Comparison of ENCODE assay signal across 8 cellular contexts in genomic region chr1:201954263-201955008, GRCh38. TPM values are rescaled to one million over a fixed set of nuclear protein-coding genes. Genes with fewer than 3 reads are reported as not detected.
DNase-seq lines count a peak whose midpoint lies in the region; ATAC-seq and TF ChIP-seq lines count a peak whose summit lies in the region.

No MANE protein-coding gene starts in this region.

- TF ChIP-seq POLR2A in spleen (IDR thresholded peaks at IDR 0.05), result no peak

- no peaks in the 10 kb centered on the region for H3K9me2 ChIP-seq in GM23338 (ENCODE audit: insufficient read depth)

- peaks cover 8% of the 10 kb centered on the region; the same call in 1 of the 2 replicates for H3K4me1 ChIP-seq in GM23338 (ENCODE audit: insufficient read depth)
- H3K4me1 ChIP-seq in heart right ventricle, result peaks cover 3 to 27% (median 16%) of the 10 kb centered on the region in 9 donors
- peaks cover 12 to 27% (median 20%) of the 10 kb centered on the region in 6 donors for H3K4me1 ChIP-seq in spleen

- H3K9me3 Mint-ChIP-seq in GM23338, result no peaks in the 10 kb centered on the region
- H3K9me3 Mint-ChIP-seq in activated CD4-positive, alpha-beta memory T cell treated with anti-CD3 and anti-CD28 coated beads, Interleukin-2, amount 10 ng/mL, durations not matched to agents 7 days and 5 days, result no peaks in the 10 kb centered on the region

- peaks cover 24% of the 10 kb centered on the region for H4K20me1 ChIP-seq in GM23338 (replicated peaks; ENCODE audit: insufficient read depth)

- H3K79me2 ChIP-seq in GM23338 (replicated peaks; ENCODE audit: insufficient read depth), result peaks cover 45% of the 10 kb centered on the region

- H3K4me3 Mint-ChIP-seq in GM23338, result peak overlapping the region; percentile 97
- H3K4me3 Mint-ChIP-seq in activated CD4-positive, alpha-beta memory T cell treated with anti-CD3 and anti-CD28 coated beads, Interleukin-2, amount 10 ng/mL, durations not matched to agents 7 days and 5 days, result peak overlapping the region; percentile 95

- H3K4me3 ChIP-seq in GM23338 (peak overlapping the region; percentile 97), heart right ventricle (peak overlapping the region; percentile 21 to 94 (median 82)), spleen (peak overlapping the region; percentile 69 to 97 (median 88))

- POLR2A ChIA-PET in activated CD4-positive, alpha-beta memory T cell treated with anti-CD3 and anti-CD28 coated beads, Interleukin-2, amount 10 ng/mL, durations not matched to agents 7 days and 5 days (lab: Charles Lee), result interaction anchor here (0.6 to 2.6 kb wide), 16 partner anchors 8 to 1810 kb away, joined by 3 to 15 read pairs (median 3); partner anchors contain the start of genes DDX59, IPO9, LMOD1 and PPP1R12B

- no peaks in the 10 kb centered on the region; the same call in 1 of the 2 replicates for H3F3A ChIP-seq in GM23338 (replicated peaks; ENCODE audit: low read depth)

- CTCF ChIA-PET in activated CD4-positive, alpha-beta memory T cell treated with anti-CD3 and anti-CD28 coated beads, Interleukin-2, amount 10 ng/mL, durations not matched to agents 7 days and 5 days (lab: Charles Lee), result interaction anchor here (1.1 to 3.4 kb wide), 4 partner anchors 45 to 76 kb away, joined by 3 to 23 read pairs (median 4); no protein-coding TSS in a partner anchor

- H3K4me1 Mint-ChIP-seq in GM23338, result peaks cover 7% of the 10 kb centered on the region; the same call in 2 of the 3 replicates
- peaks cover 26% of the 10 kb centered on the region for H3K4me1 Mint-ChIP-seq in activated CD4-positive, alpha-beta memory T cell treated with anti-CD3 and anti-CD28 coated beads, Interleukin-2, amount 10 ng/mL, durations not matched to agents 7 days and 5 days

- peak overlapping the region; percentile 80 for H2AFZ ChIP-seq in GM23338

- H3K27me3 ChIP-seq in GM23338 (ENCODE audit: insufficient read depth) (no peaks in the 10 kb centered on the region), heart right ventricle (no peaks in the 10 kb centered on the region), spleen (replicated peaks in 1 of 7) (no peaks in the 10 kb centered on the region)

- peaks cover 23% of the 10 kb centered on the region for H3K36me3 ChIP-seq in GM23338 (ENCODE audit: insufficient read depth)
- H3K36me3 ChIP-seq in heart right ventricle, result peaks cover 0 to 27% (median 17%) of the 10 kb centered on the region in 9 donors
- H3K36me3 ChIP-seq in spleen, result peaks cover 5 to 25% (median 22%) of the 10 kb centered on the region in 6 donors

- H3K36me3 Mint-ChIP-seq in GM23338 (ENCODE audit: low read depth), result peaks cover 27% of the 10 kb centered on the region
- H3K36me3 Mint-ChIP-seq in activated CD4-positive, alpha-beta memory T cell treated with anti-CD3 and anti-CD28 coated beads, Interleukin-2, amount 10 ng/mL, durations not matched to agents 7 days and 5 days (ENCODE audit: low read depth), result peaks cover 21% of the 10 kb centered on the region

- TF ChIP-seq CTCF in GM23338 (conservative IDR thresholded peaks at IDR 0.05; ENCODE audit: low read depth in 2 of 2), result no peak
- TF ChIP-seq CTCF in heart right ventricle (IDR thresholded peaks at IDR 0.05), result no peak
- TF ChIP-seq CTCF in spleen (IDR thresholded peaks at IDR 0.05 in 8 of 11, conservative IDR thresholded peaks at IDR 0.05 in 3 of 11), result no peak

- H3K27me3 Mint-ChIP-seq in GM23338 (ENCODE audit: insufficient read depth, low read depth, poor library complexity), result peaks cover 4% of the 10 kb centered on the region
- H3K27me3 Mint-ChIP-seq in activated CD4-positive, alpha-beta memory T cell treated with anti-CD3 and anti-CD28 coated beads, Interleukin-2, amount 10 ng/mL, durations not matched to agents 7 days and 5 days, result no peaks in the 10 kb centered on the region

- ATAC-seq in GM23338 (peak; percentile 7), heart right ventricle (peak in 3 of 8 donors; percentile 2 to 15 (median 7)), GM18517 (IDR thresholded peaks at IDR 0.05; ENCODE audit: unreplicated experiment) (no peak), HG02763 (IDR thresholded peaks at IDR 0.05; ENCODE audit: unreplicated experiment) (no peak), HG02938 (IDR thresholded peaks at IDR 0.05; ENCODE audit: unreplicated experiment) (no peak)

- H3K27ac Mint-ChIP-seq in GM23338, result peak overlapping the region; percentile 98
- H3K27ac Mint-ChIP-seq in activated CD4-positive, alpha-beta memory T cell treated with anti-CD3 and anti-CD28 coated beads, Interleukin-2, amount 10 ng/mL, durations not matched to agents 7 days and 5 days, result peak overlapping the region; percentile 93

- no peaks in the 10 kb centered on the region for H3K9me3 ChIP-seq in heart right ventricle
- H3K9me3 ChIP-seq in spleen, result no peaks in the 10 kb centered on the region

- H3K4me2 ChIP-seq in GM23338, result peak overlapping the region; percentile 86

- no peak for DNase-seq in GM23338 (ENCODE audit: low spot score)
- peak; percentile 26 for DNase-seq in activated CD4-positive, alpha-beta memory T cell treated with anti-CD3 and anti-CD28 coated beads, Interleukin-2, amount 10 ng/mL, durations not matched to agents 7 days and 5 days
- no peak for DNase-seq in heart right ventricle
- DNase-seq in spleen, result no peak
- no peak for DNase-seq in putamen (ENCODE audit: low spot score)

- H3K27ac ChIP-seq in GM23338 (ENCODE audit: low read depth) (peak overlapping the region; percentile 95), heart right ventricle (peak overlapping the region; percentile 30 to 91 (median 84)), spleen (peak overlapping the region; percentile 83 to 90 (median 87))

- WGBS in heart right ventricle, 2 donors, result 55% methylated on average over 24 of the region's 24 CpGs
- 54 to 57% (median 56%) methylated on average over 24 of the region's 24 CpGs for WGBS in spleen, 5 donors

- intact Hi-C loops in heart right ventricle (cut with DNase I), result loop anchor here in 3 of 10 donors (5.0 kb wide), 3 partner anchors 42 to 77 kb away; no protein-coding TSS in a partner anchor
- intact Hi-C loops in spleen (cut with DNase I; ENCODE audit: low total_unique reads), result no loop called here

RNA-seq across cellular contexts. Expression of gene TIMM17A, which starts 0.9 kb away (rescaled TPM):
- total RNA-seq in GM23338 (2014; rRNA removed; shearing (Covaris generic)), result 38.5 and 45.9 TPM in 2 replicates
- polyA plus RNA-seq in GM23338 (2016; fragmentation: Nextera tagmentation; extraction: Ambion mirVana) (53.4 and 60.0 TPM in 2 replicates), heart right ventricle (100 to 1,000 TPM in 1 of 2 donors, 10 to 100 TPM in 1; 49.7 to 105 TPM), spleen (10 to 100 TPM; 30.1 to 38.3 (median 30.6) TPM)
- 10 to 100 TPM; 42.5 to 44.8 TPM for total RNA-seq in activated CD4-positive, alpha-beta memory T cell treated with anti-CD3 and anti-CD28 coated beads, Interleukin-2, amount 10 ng/mL, durations not matched to agents 7 days and 5 days
- total RNA-seq in heart right ventricle (100 to 1,000 TPM in 2 of 10 donors, 10 to 100 TPM in 8; 71.1 to 113 (median 88.9) TPM), spleen (10 to 100 TPM; 20.8 to 31.7 (median 28.1) TPM)

RNA-seq across cellular contexts. Expression of gene LMOD1, which starts 8.1 kb away (rescaled TPM):
- 0.82 and 1.7 TPM in 2 replicates for total RNA-seq in GM23338 (2014; rRNA removed; shearing (Covaris generic))
- polyA plus RNA-seq in GM23338 (2016; fragmentation: Nextera tagmentation; extraction: Ambion mirVana) (0.74 and 1.0 TPM in 2 replicates), heart right ventricle (10 to 100 TPM in 1 of 2 donors, 1 to 10 TPM in 1; 9.9 to 22.7 TPM), spleen (10 to 100 TPM in 1 of 3 donors, 1 to 10 TPM in 2; 4.2 to 11.5 (median 7.6) TPM)
- not detected for total RNA-seq in activated CD4-positive, alpha-beta memory T cell treated with anti-CD3 and anti-CD28 coated beads, Interleukin-2, amount 10 ng/mL, durations not matched to agents 7 days and 5 days
- total RNA-seq in heart right ventricle (10 to 100 TPM in 4 of 10 donors, 1 to 10 TPM in 6; 3.6 to 15.2 (median 9.6) TPM), spleen (10 to 100 TPM; 10.2 to 21.0 (median 12.5) TPM)

RNA-seq across cellular contexts. Expression of gene RNPEP, which starts 28.0 kb away (rescaled TPM):
- 61.6 and 80.3 TPM in 2 replicates for total RNA-seq in GM23338 (2014; rRNA removed; shearing (Covaris generic))
- polyA plus RNA-seq in GM23338 (2016; fragmentation: Nextera tagmentation; extraction: Ambion mirVana) (32.1 and 35.0 TPM in 2 replicates), heart right ventricle (10 to 100 TPM; 13.8 to 24.0 TPM), spleen (10 to 100 TPM; 24.8 to 46.2 (median 42.0) TPM)
- 10 to 100 TPM; 38.5 to 41.1 TPM for total RNA-seq in activated CD4-positive, alpha-beta memory T cell treated with anti-CD3 and anti-CD28 coated beads, Interleukin-2, amount 10 ng/mL, durations not matched to agents 7 days and 5 days
- total RNA-seq in heart right ventricle (10 to 100 TPM; 11.1 to 27.4 (median 15.7) TPM), spleen (10 to 100 TPM; 44.6 to 69.0 (median 62.6) TPM)

RNA-seq across cellular contexts. Expression of gene ELF3, which starts 56.0 kb away (rescaled TPM):
- 13.0 and 19.5 TPM in 2 replicates for total RNA-seq in GM23338 (2014; rRNA removed; shearing (Covaris generic))
- polyA plus RNA-seq in GM23338 (2016; fragmentation: Nextera tagmentation; extraction: Ambion mirVana), result 10.9 and 12.3 TPM in 2 replicates
- under 1 TPM; 0.30 to 0.38 TPM for total RNA-seq in activated CD4-positive, alpha-beta memory T cell treated with anti-CD3 and anti-CD28 coated beads, Interleukin-2, amount 10 ng/mL, durations not matched to agents 7 days and 5 days
- 100 to 1,000 TPM in 1 of 10 donors, 10 to 100 TPM in 1, 1 to 10 TPM in 3, under 1 TPM in 3, not detected in 2; 0.09 to 255 (median 1.4) TPM for total RNA-seq in heart right ventricle
- polyA plus RNA-seq in heart right ventricle, result 1 to 10 TPM in 1 of 2 donors, under 1 TPM in 1; 0.51 to 2.7 TPM
- total RNA-seq in spleen, result 1 to 10 TPM in 4 of 7 donors, under 1 TPM in 3; 0.43 to 2.9 (median 1.2) TPM
- polyA plus RNA-seq in spleen, result 1 to 10 TPM in 1 of 3 donors, under 1 TPM in 2; 0.24 to 3.4 (median 0.96) TPM
